1 cellular context compared by ENCODE assay signal in the genomic region with DNA sequence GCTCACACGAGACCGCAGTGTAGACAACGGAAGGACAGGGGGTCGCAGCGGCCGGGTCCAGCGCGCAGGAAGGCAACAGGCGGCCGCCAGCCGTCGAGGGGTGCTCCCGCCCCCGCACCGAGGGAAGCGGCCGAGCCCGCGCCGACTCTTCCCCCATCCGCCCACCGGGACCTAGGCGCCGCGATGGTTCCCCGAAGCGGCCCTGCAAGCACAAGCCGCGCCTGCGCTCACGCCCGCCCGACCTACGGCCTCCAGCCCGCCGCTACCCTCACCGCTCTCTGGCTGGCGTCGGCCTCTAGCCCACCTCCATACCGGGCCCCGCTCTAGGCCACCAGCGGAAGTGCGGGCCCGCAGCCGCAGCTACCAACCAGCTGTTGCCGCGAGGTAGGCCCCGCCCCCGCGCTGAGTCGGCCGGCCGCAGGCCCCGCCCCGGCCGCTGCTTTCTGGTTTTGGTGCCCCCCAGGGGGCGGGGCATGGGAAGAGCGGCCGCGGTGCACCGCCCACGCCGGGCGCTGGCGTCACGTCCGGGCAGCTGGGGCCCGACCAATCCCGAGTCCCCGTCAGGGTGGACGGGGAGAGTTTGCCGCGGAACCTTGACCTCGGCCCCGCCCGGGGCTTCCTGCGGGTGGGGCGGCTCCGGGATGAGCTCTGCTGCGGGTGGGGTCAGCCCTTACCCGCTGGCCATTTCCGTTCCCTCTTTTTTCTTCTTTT.
TF ChIP-seq lines count a peak whose summit lies in the region.

A gene with protein sequence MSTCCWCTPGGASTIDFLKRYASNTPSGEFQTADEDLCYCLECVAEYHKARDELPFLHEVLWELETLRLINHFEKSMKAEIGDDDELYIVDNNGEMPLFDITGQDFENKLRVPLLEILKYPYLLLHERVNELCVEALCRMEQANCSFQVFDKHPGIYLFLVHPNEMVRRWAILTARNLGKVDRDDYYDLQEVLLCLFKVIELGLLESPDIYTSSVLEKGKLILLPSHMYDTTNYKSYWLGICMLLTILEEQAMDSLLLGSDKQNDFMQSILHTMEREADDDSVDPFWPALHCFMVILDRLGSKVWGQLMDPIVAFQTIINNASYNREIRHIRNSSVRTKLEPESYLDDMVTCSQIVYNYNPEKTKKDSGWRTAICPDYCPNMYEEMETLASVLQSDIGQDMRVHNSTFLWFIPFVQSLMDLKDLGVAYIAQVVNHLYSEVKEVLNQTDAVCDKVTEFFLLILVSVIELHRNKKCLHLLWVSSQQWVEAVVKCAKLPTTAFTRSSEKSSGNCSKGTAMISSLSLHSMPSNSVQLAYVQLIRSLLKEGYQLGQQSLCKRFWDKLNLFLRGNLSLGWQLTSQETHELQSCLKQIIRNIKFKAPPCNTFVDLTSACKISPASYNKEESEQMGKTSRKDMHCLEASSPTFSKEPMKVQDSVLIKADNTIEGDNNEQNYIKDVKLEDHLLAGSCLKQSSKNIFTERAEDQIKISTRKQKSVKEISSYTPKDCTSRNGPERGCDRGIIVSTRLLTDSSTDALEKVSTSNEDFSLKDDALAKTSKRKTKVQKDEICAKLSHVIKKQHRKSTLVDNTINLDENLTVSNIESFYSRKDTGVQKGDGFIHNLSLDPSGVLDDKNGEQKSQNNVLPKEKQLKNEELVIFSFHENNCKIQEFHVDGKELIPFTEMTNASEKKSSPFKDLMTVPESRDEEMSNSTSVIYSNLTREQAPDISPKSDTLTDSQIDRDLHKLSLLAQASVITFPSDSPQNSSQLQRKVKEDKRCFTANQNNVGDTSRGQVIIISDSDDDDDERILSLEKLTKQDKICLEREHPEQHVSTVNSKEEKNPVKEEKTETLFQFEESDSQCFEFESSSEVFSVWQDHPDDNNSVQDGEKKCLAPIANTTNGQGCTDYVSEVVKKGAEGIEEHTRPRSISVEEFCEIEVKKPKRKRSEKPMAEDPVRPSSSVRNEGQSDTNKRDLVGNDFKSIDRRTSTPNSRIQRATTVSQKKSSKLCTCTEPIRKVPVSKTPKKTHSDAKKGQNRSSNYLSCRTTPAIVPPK (N-terminal part only) (minus strand): TSS at position 342 of the 711 bp plus-strand sequence. CDS start 5,558 bp downstream, outside the sequence.

TF ChIP-seq in K562, 482 proteins besides CTCF, POLR2A, EP300 and RAD21 (continued from another document and continues in another):
- TF ChIP-seq, protein P1, sequence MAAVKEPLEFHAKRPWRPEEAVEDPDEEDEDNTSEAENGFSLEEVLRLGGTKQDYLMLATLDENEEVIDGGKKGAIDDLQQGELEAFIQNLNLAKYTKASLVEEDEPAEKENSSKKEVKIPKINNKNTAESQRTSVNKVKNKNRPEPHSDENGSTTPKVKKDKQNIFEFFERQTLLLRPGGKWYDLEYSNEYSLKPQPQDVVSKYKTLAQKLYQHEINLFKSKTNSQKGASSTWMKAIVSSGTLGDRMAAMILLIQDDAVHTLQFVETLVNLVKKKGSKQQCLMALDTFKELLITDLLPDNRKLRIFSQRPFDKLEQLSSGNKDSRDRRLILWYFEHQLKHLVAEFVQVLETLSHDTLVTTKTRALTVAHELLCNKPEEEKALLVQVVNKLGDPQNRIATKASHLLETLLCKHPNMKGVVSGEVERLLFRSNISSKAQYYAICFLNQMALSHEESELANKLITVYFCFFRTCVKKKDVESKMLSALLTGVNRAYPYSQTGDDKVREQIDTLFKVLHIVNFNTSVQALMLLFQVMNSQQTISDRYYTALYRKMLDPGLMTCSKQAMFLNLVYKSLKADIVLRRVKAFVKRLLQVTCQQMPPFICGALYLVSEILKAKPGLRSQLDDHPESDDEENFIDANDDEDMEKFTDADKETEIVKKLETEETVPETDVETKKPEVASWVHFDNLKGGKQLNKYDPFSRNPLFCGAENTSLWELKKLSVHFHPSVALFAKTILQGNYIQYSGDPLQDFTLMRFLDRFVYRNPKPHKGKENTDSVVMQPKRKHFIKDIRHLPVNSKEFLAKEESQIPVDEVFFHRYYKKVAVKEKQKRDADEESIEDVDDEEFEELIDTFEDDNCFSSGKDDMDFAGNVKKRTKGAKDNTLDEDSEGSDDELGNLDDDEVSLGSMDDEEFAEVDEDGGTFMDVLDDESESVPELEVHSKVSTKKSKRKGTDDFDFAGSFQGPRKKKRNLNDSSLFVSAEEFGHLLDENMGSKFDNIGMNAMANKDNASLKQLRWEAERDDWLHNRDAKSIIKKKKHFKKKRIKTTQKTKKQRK (IDR thresholded peaks at IDR 0.05; ENCODE audit: borderline replicate concordance, low read depth, low read length): no peak
- TF ChIP-seq, protein P2, sequence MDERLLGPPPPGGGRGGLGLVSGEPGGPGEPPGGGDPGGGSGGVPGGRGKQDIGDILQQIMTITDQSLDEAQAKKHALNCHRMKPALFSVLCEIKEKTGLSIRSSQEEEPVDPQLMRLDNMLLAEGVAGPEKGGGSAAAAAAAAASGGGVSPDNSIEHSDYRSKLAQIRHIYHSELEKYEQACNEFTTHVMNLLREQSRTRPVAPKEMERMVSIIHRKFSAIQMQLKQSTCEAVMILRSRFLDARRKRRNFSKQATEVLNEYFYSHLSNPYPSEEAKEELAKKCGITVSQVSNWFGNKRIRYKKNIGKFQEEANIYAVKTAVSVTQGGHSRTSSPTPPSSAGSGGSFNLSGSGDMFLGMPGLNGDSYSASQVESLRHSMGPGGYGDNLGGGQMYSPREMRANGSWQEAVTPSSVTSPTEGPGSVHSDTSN (CRISPR knock-in tag; IDR thresholded peaks at IDR 0.05; ENCODE audit: low read depth): no peak
- TF ChIP-seq, protein P2 (tag; conservative IDR thresholded peaks at IDR 0.05; ENCODE audit: low read depth): no peak
- TF ChIP-seq, protein P3, sequence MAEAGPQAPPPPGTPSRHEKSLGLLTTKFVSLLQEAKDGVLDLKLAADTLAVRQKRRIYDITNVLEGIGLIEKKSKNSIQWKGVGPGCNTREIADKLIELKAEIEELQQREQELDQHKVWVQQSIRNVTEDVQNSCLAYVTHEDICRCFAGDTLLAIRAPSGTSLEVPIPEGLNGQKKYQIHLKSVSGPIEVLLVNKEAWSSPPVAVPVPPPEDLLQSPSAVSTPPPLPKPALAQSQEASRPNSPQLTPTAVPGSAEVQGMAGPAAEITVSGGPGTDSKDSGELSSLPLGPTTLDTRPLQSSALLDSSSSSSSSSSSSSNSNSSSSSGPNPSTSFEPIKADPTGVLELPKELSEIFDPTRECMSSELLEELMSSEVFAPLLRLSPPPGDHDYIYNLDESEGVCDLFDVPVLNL (CRISPR knock-in tag; IDR thresholded peaks at IDR 0.05; ENCODE audit: low read depth): no peak
- no peak for TF ChIP-seq TCF7L2 (IDR thresholded peaks at IDR 0.05; ENCODE audit: low read depth, low read length)
- no peak for TF ChIP-seq NUFIP1 (IDR thresholded peaks at IDR 0.05; ENCODE audit: partially characterized antibody)
- no peak for TF ChIP-seq SRSF1 (IDR thresholded peaks at IDR 0.05; ENCODE audit: low read depth, low read length)
- TF ChIP-seq CAMTA2 (CRISPR knock-in tag; conservative IDR thresholded peaks at IDR 0.05): no peak
- no peak for TF ChIP-seq ZNF780A (CRISPR knock-in tag; IDR thresholded peaks at IDR 0.05)
- TF ChIP-seq, protein P4, sequence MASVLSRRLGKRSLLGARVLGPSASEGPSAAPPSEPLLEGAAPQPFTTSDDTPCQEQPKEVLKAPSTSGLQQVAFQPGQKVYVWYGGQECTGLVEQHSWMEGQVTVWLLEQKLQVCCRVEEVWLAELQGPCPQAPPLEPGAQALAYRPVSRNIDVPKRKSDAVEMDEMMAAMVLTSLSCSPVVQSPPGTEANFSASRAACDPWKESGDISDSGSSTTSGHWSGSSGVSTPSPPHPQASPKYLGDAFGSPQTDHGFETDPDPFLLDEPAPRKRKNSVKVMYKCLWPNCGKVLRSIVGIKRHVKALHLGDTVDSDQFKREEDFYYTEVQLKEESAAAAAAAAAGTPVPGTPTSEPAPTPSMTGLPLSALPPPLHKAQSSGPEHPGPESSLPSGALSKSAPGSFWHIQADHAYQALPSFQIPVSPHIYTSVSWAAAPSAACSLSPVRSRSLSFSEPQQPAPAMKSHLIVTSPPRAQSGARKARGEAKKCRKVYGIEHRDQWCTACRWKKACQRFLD (CRISPR knock-in tag; IDR thresholded peaks at IDR 0.05): no peak
- TF ChIP-seq SUPT5H (IDR thresholded peaks at IDR 0.05): peak; percentile 92
- TF ChIP-seq POLR2AphosphoS2 (IDR thresholded peaks at IDR 0.05; ENCODE audit: low read length): no peak
- TF ChIP-seq ZNF695 (CRISPR knock-in tag; IDR thresholded peaks at IDR 0.05): no peak
- TF ChIP-seq MYC (IDR thresholded peaks at IDR 0.05; ENCODE audit: low read depth, low read length): no peak; the same call in 1 of the 2 replicates
- TF ChIP-seq MYC (CRISPR knock-in tag; IDR thresholded peaks at IDR 0.05; ENCODE audit: borderline replicate concordance, low read depth): no peak
- no peak for TF ChIP-seq CBX8 (IDR thresholded peaks at IDR 0.05; ENCODE audit: borderline replicate concordance, extremely low read depth, low read depth, low read length, poor library complexity, severe bottlenecking)
- no peak for TF ChIP-seq RBM39 (optimal IDR thresholded peaks at IDR 0.05; ENCODE audit: low read depth, low read length)
- no peak for TF ChIP-seq ZNF124 (CRISPR knock-in tag; IDR thresholded peaks at IDR 0.05)
- no peak for TF ChIP-seq KDM2B (CRISPR knock-in tag; IDR thresholded peaks at IDR 0.05)
- TF ChIP-seq, protein P5, sequence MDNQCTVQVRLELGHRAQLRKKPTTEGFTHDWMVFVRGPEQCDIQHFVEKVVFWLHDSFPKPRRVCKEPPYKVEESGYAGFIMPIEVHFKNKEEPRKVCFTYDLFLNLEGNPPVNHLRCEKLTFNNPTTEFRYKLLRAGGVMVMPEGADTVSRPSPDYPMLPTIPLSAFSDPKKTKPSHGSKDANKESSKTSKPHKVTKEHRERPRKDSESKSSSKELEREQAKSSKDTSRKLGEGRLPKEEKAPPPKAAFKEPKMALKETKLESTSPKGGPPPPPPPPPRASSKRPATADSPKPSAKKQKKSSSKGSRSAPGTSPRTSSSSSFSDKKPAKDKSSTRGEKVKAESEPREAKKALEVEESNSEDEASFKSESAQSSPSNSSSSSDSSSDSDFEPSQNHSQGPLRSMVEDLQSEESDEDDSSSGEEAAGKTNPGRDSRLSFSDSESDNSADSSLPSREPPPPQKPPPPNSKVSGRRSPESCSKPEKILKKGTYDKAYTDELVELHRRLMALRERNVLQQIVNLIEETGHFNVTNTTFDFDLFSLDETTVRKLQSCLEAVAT (IDR thresholded peaks at IDR 0.05): no peak; a peak in 1 of 4 replicates
- TF ChIP-seq, protein P6, sequence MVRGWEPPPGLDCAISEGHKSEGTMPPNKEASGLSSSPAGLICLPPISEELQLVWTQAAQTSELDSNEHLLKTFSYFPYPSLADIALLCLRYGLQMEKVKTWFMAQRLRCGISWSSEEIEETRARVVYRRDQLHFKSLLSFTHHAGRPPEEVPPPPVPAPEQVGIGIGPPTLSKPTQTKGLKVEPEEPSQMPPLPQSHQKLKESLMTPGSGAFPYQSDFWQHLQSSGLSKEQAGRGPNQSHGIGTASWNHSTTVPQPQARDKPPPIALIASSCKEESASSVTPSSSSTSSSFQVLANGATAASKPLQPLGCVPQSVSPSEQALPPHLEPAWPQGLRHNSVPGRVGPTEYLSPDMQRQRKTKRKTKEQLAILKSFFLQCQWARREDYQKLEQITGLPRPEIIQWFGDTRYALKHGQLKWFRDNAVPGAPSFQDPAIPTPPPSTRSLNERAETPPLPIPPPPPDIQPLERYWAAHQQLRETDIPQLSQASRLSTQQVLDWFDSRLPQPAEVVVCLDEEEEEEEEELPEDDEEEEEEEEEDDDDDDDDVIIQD (CRISPR knock-in tag; IDR thresholded peaks at IDR 0.05): no peak
- no peak for TF ChIP-seq CHD4 (IDR thresholded peaks at IDR 0.05; ENCODE audit: insufficient read depth, insufficient replicate concordance, low read depth, low read length, poor library complexity, severe bottlenecking)
- TF ChIP-seq, protein P7, sequence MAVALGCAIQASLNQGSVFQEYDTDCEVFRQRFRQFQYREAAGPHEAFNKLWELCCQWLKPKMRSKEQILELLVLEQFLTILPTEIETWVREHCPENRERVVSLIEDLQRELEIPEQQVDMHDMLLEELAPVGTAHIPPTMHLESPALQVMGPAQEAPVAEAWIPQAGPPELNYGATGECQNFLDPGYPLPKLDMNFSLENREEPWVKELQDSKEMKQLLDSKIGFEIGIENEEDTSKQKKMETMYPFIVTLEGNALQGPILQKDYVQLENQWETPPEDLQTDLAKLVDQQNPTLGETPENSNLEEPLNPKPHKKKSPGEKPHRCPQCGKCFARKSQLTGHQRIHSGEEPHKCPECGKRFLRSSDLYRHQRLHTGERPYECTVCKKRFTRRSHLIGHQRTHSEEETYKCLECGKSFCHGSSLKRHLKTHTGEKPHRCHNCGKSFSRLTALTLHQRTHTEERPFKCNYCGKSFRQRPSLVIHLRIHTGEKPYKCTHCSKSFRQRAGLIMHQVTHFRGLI (CRISPR knock-in tag; IDR thresholded peaks at IDR 0.05): no peak
- TF ChIP-seq XRCC5 (IDR thresholded peaks at IDR 0.05; ENCODE audit: low read depth, low read length): no peak; the same call in none of the 2 replicates
- peak; percentile 52 for TF ChIP-seq SAP30 (IDR thresholded peaks at IDR 0.05; ENCODE audit: borderline replicate concordance, insufficient read depth, low read depth, low read length, poor library complexity, severe bottlenecking)
- no peak for TF ChIP-seq ZC3H8 (IDR thresholded peaks at IDR 0.05)
- no peak for TF ChIP-seq PRMT5 (CRISPR knock-in tag; IDR thresholded peaks at IDR 0.05)
- peak; percentile 87 for TF ChIP-seq POLR2B (IDR thresholded peaks at IDR 0.05; ENCODE audit: low read depth, partially characterized antibody)
- TF ChIP-seq ZEB2 (IDR thresholded peaks at IDR 0.05): no peak
- TF ChIP-seq, protein P8, sequence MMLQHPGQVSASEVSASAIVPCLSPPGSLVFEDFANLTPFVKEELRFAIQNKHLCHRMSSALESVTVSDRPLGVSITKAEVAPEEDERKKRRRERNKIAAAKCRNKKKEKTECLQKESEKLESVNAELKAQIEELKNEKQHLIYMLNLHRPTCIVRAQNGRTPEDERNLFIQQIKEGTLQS (IDR thresholded peaks at IDR 0.05): no peak
- TF ChIP-seq, protein P8 (CRISPR knock-in tag; conservative IDR thresholded peaks at IDR 0.05): no peak
- peak; percentile 87 for TF ChIP-seq PHF20 (IDR thresholded peaks at IDR 0.05; ENCODE audit: partially characterized antibody)
- TF ChIP-seq, protein P9, sequence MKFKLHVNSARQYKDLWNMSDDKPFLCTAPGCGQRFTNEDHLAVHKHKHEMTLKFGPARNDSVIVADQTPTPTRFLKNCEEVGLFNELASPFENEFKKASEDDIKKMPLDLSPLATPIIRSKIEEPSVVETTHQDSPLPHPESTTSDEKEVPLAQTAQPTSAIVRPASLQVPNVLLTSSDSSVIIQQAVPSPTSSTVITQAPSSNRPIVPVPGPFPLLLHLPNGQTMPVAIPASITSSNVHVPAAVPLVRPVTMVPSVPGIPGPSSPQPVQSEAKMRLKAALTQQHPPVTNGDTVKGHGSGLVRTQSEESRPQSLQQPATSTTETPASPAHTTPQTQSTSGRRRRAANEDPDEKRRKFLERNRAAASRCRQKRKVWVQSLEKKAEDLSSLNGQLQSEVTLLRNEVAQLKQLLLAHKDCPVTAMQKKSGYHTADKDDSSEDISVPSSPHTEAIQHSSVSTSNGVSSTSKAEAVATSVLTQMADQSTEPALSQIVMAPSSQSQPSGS (CRISPR knock-in tag; IDR thresholded peaks at IDR 0.05): no peak
